In the genomic region with DNA sequence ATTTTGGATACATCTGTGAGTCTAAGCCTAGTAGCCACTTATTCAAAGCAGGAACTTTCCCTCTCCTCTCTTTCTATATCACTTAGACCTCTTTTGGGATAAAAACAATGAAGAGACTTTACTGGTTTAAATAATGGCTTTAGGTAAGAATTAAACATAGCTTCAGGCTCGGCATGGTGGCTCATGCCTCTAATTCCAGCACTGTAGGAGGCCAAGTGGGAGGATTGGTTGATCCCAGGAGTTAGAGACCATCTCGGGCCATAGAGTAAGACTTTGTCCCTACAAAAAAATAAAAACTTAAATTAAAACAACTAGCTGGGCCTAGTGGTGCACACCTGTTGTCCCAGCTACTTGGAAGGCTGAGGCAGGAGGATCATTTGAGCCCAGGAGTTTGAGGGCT, we compare ENCODE assay signal across 27 cellular contexts.
DNase-seq lines count a peak whose midpoint lies in the region; ATAC-seq, FAIRE-seq and TF ChIP-seq lines count a peak whose summit lies in the region.
"Had no signal": no experiment of that assay in that cellular context is flagged by ENCODE, and none has a peak within 500 bp of the region (broad histone marks: within the 10 kb centered on the region; RNA-seq: fewer than 3 reads in every experiment).

No MANE protein-coding gene starts in this region.

- no peaks in the 10 kb centered on the region for H3K9me3 ChIP-seq in HUES48 (ENCODE audit: control insufficient read depth, insufficient read depth, low read length)
- H3K9me3 ChIP-seq in H1 (ENCODE audit: insufficient read depth in 2 of 2, low read depth in 1 of 2, low read length in 1 of 2) = peaks cover 0 to 10% of the 10 kb centered on the region in 2 experiments; a peak in 1 of 4 replicates
- H3K9me3 ChIP-seq: BE2C had no signal

- H3K23me2 ChIP-seq in H1 (ENCODE audit: low read depth, low read length) = no peaks in the 10 kb centered on the region

- CTCF ChIA-PET in H1 (lab: Charles Lee; ENCODE audit: partially characterized antibody) = interaction anchor here (1.2 to 2.5 kb wide), 2 partner anchors 11 to 99 kb away, joined by 5 read pairs; no protein-coding TSS in a partner anchor

- TF ChIP-seq EP300 in H1 (IDR thresholded peaks at IDR 0.05; ENCODE audit: borderline replicate concordance in 1 of 2, low read depth in 2 of 2, low read length in 2 of 2) = no peak

- H3K27ac ChIP-seq in HUES48 (ENCODE audit: low read depth, low read length) = peak overlapping the region; percentile 26
- H3K27ac ChIP-seq in H1 (ENCODE audit: low read depth, low read length) = no peak overlapping the region
- H3K27ac ChIP-seq in mesendoderm (ENCODE audit: low read depth, low read length) = no peak overlapping the region
- H3K27ac ChIP-seq: BLaER1 had no signal

- no peak for TF ChIP-seq RAD21 in H1 (IDR thresholded peaks at IDR 0.05 in 1 of 2, conservative IDR thresholded peaks at IDR 0.05 in 1 of 2; ENCODE audit: low read depth in 2 of 2, low read length in 2 of 2)

- no peak overlapping the region for H3K4me3 ChIP-seq in HUES48 (ENCODE audit: low read depth, low read length)
- no peak overlapping the region for H3K4me3 ChIP-seq in H1 (ENCODE audit: extremely low read depth in 1 of 4, insufficient read depth in 2 of 4, low read depth in 3 of 4, low read length in 4 of 4)
- H3K4me3 ChIP-seq in mesendoderm (ENCODE audit: low read length) = no peak overlapping the region
- H3K4me3 ChIP-seq: BLaER1, GM12878 had no signal

- H2BK20ac ChIP-seq in H1 (ENCODE audit: low read length) = no peak overlapping the region

- ATAC-seq in GM19023 (IDR thresholded peaks at IDR 0.05; ENCODE audit: unreplicated experiment) (no peak), HG03565 (IDR thresholded peaks at IDR 0.05; ENCODE audit: unreplicated experiment) (no peak), GM18909 (IDR thresholded peaks at IDR 0.05; ENCODE audit: poor library complexity, unreplicated experiment) (no peak), HG02678 (IDR thresholded peaks at IDR 0.05; ENCODE audit: unreplicated experiment) (no peak)
- ATAC-seq: GM12878 had no signal

- 0 out of 4 replicates have a peak overlapping the region, but pooled peaks of 1 of the 2 experiments have one; percentile 22 for H3K4me2 ChIP-seq in H1 (ENCODE audit: insufficient read depth in 1 of 2, low read depth in 2 of 2, low read length in 2 of 2)
- no peak overlapping the region for H3K4me2 ChIP-seq in mesendoderm (ENCODE audit: low read length)
- H3K4me2 ChIP-seq: BLaER1 had no signal

- H3K79me1 ChIP-seq in H1 (ENCODE audit: low read depth, low read length) = no peaks in the 10 kb centered on the region
- no peaks in the 10 kb centered on the region for H3K79me1 ChIP-seq in mesendoderm (ENCODE audit: low read length)

- no peak overlapping the region for H2BK5ac ChIP-seq in H1 (ENCODE audit: low read depth, low read length)
- H2BK5ac ChIP-seq in mesendoderm (ENCODE audit: low read length) = no peak overlapping the region

- H2AFZ ChIP-seq in H1 (ENCODE audit: low read length) = no peak overlapping the region

- H2BK12ac ChIP-seq in H1 (ENCODE audit: low read depth, low read length) = no peak overlapping the region

- peak; percentile 28 for FAIRE-seq in H1 (lab: Jason Lieb, UNC)
- FAIRE-seq: A204.1, GM12878, GM12892, GM18507 had no signal

- H4K91ac ChIP-seq in H1 (replicated peaks; ENCODE audit: insufficient read length, low read length) = no peak overlapping the region

- H4K20me1 ChIP-seq in H1 (replicated peaks in 1 of 2; ENCODE audit: control insufficient read depth in 1 of 2, insufficient read depth in 2 of 2, low read length in 2 of 2) = no peaks in the 10 kb centered on the region
- H4K20me1 ChIP-seq: BLaER1 had no signal

- H3K56ac ChIP-seq in H1 (replicated peaks; ENCODE audit: insufficient read length, low read depth, low read length) (no peak overlapping the region), mesendoderm (ENCODE audit: low read length) (no peak overlapping the region)

- H4K5ac ChIP-seq in H1 (ENCODE audit: insufficient read length, low read depth, low read length) (no peak overlapping the region), mesendoderm (ENCODE audit: low read length) (no peak overlapping the region)

- peaks cover 5% of the 10 kb centered on the region; the same call in 1 of the 2 replicates for H3K27me3 ChIP-seq in HUES48 (ENCODE audit: control insufficient read depth, insufficient read depth, low read length)
- H3K27me3 ChIP-seq in H1 (replicated peaks in 1 of 4; ENCODE audit: control insufficient read depth in 3 of 4, extremely low read depth in 1 of 4, insufficient read depth in 3 of 4, low read length in 3 of 4) = peaks cover 0 to 1% (median 0%) of the 10 kb centered on the region in 4 experiments; a peak in 2 of 7 replicates
- no peaks in the 10 kb centered on the region for H3K27me3 ChIP-seq in mesendoderm (ENCODE audit: insufficient read depth, low read length, poor library complexity)
- H3K27me3 ChIP-seq: BE2C, BLaER1 had no signal

- H3K4me1 ChIP-seq in HUES48 (ENCODE audit: control insufficient read depth, insufficient read depth, low read length) (peaks cover 25% of the 10 kb centered on the region), H1 (replicated peaks in 1 of 4; ENCODE audit: control insufficient read depth in 3 of 4, insufficient read depth in 4 of 4, low read length in 3 of 4) (peaks cover 0 to 2% (median 0%) of the 10 kb centered on the region in 4 experiments; a peak in 1 of 7 replicates), mesendoderm (ENCODE audit: control insufficient read depth, low read depth, low read length) (no peaks in the 10 kb centered on the region)
- H3K4me1 ChIP-seq: BE2C had no signal

- TF ChIP-seq POLR2A in H1 (IDR thresholded peaks at IDR 0.05; ENCODE audit: control extremely low read depth in 1 of 2, low read depth in 2 of 2, low read length in 2 of 2) = no peak

- no peak overlapping the region for H4K8ac ChIP-seq in H1 (ENCODE audit: extremely low read depth, insufficient read depth, low read length)
- H4K8ac ChIP-seq in mesendoderm (ENCODE audit: low read depth, low read length) = no peak overlapping the region

- WGBS in H1 (ENCODE audit: extremely low coverage in 1 of 2, insufficient coverage in 1 of 2, insufficient read length in 1 of 2, insufficient replicate concordance in 2 of 2, low coverage in 1 of 2, low lambda C conversion rate in 2 of 2, missing lambda C conversion rate in 1 of 2), 2 experiments = 37% methylated on average over 2 of the region's 2 CpGs; no CpG with 5 or more reads in 1 of the 2 experiments
- no CpG with 5 or more reads among the region's 2 CpGs for WGBS in mesendoderm (ENCODE audit: extremely low coverage, insufficient coverage, low lambda C conversion rate)

- H2BK15ac ChIP-seq in H1 (ENCODE audit: low read length) = no peak overlapping the region
- no peak overlapping the region for H2BK15ac ChIP-seq in mesendoderm (replicated peaks; ENCODE audit: low read depth)

- H3K79me2 ChIP-seq in H1 (ENCODE audit: control insufficient read depth in 1 of 2, insufficient read depth in 2 of 2, low read length in 2 of 2) (no peaks in the 10 kb centered on the region), mesendoderm (ENCODE audit: control insufficient read depth, insufficient read depth, low read length) (no peaks in the 10 kb centered on the region)

- no peak overlapping the region for H3K14ac ChIP-seq in H1 (ENCODE audit: insufficient read length)

- H3K18ac ChIP-seq in H1 (ENCODE audit: extremely low read depth, low read length) (no peak overlapping the region), mesendoderm (ENCODE audit: low read length) (no peak overlapping the region)

- no peak for DNase-seq in H1 (ENCODE audit: low read depth in 1 of 2, low spot score in 2 of 2)
- DNase-seq in mesendoderm = peak; percentile 25
- DNase-seq: 8988T; ACHN; BE2C; C1 segment of cervical spinal cord; CD4-positive, alpha-beta memory T cell; CD4-positive, CD25-positive, alpha-beta regulatory T cell; CD8-positive, alpha-beta memory T cell; COR-L47; DMS 273 treated with DMSO at 0.1 percent for 48 hours; DMS153; DMS53; DMS79; DND-41; EL; GDM1 had no signal

- H2BK120ac ChIP-seq in H1 (replicated peaks; ENCODE audit: low read depth, low read length) = no peak overlapping the region
- H2BK120ac ChIP-seq in mesendoderm (ENCODE audit: low read depth, low read length) = no peak overlapping the region

- H2AK5ac ChIP-seq in H1 (ENCODE audit: low read depth, low read length) = no peak overlapping the region
- H2AK5ac ChIP-seq in mesendoderm (ENCODE audit: low read length) = no peak overlapping the region

- no peak overlapping the region for H3K23ac ChIP-seq in H1 (ENCODE audit: insufficient read length)
- H3K23ac ChIP-seq in mesendoderm (ENCODE audit: low read length) = no peak overlapping the region

- H3K4ac ChIP-seq in H1 (replicated peaks; ENCODE audit: insufficient read length, low read depth, low read length) (no peak overlapping the region), mesendoderm (ENCODE audit: low read depth, low read length) (no peak overlapping the region)

- POLR2A ChIA-PET in H1 (lab: Charles Lee; ENCODE audit: partially characterized antibody) = no interaction called here

- H3K36me3 ChIP-seq in HUES48 (ENCODE audit: control insufficient read depth, insufficient read depth, low read length) = no peaks in the 10 kb centered on the region
- no peaks in the 10 kb centered on the region for H3K36me3 ChIP-seq in H1 (ENCODE audit: control insufficient read depth in 2 of 4, insufficient read depth in 4 of 4, low read length in 3 of 4)
- no peaks in the 10 kb centered on the region for H3K36me3 ChIP-seq in mesendoderm (ENCODE audit: control insufficient read depth, insufficient read depth, low read length)
- H3K36me3 ChIP-seq: BLaER1 had no signal

- H3K9ac ChIP-seq in HUES48 (ENCODE audit: low read depth, low read length) = no peak overlapping the region
- no peak overlapping the region for H3K9ac ChIP-seq in H1 (replicated peaks in 1 of 4; ENCODE audit: extremely low read depth in 1 of 4, low read depth in 3 of 4, low read length in 3 of 4)
- H3K9ac ChIP-seq in mesendoderm (ENCODE audit: low read length) = no peak overlapping the region
- H3K9ac ChIP-seq: BLaER1 had no signal

- no peak for TF ChIP-seq CTCF in H1 (IDR thresholded peaks at IDR 0.05; ENCODE audit: control extremely low read depth in 1 of 3, insufficient read depth in 1 of 3, low read depth in 1 of 3, low read length in 3 of 3)
